In genomic region chr2:118881490-118882129, GRCh38 we compare ENCODE assay signal across 8 cellular contexts.
DNase-seq lines count a peak whose midpoint lies in the region; ATAC-seq and FAIRE-seq lines count a peak whose summit lies in the region.

No MANE protein-coding gene starts in this region.

- DNase-seq in NK-92 treated with Interleukin-12 subunit alpha and Interleukin-12 subunit beta, amount 100 ng/mL, for 24 hours (lab: John Stamatoyannopoulos, UW), result peak; percentile 21
- DNase-seq in NK-92 (lab: John Stamatoyannopoulos, UW; ENCODE audit: unreplicated experiment) (no peak), NCI-H1694 treated with DMSO at 0.1 percent for 48 hours (lab: John Stamatoyannopoulos, UW) (peak; percentile 51), T-helper 22 cell (ENCODE audit: low read depth) (peak; percentile 6), astrocyte of the hippocampus (ENCODE audit: low read depth, low spot score) (peak; percentile 69)
- DNase-seq in stimulated activated CD4-positive, alpha-beta T cell treated with anti-CD3 and anti-CD28 coated beads, Interleukin-2, amount 100 ng/mL, for 4 hours (ENCODE audit: low read depth), result peak; percentile 42

- peak; percentile 90 for ATAC-seq in HG02852 (IDR thresholded peaks at IDR 0.05; ENCODE audit: unreplicated experiment)

- peak; percentile 17 for FAIRE-seq in islet of Langerhans (lab: Jason Lieb, UNC)
